In the genomic region with DNA sequence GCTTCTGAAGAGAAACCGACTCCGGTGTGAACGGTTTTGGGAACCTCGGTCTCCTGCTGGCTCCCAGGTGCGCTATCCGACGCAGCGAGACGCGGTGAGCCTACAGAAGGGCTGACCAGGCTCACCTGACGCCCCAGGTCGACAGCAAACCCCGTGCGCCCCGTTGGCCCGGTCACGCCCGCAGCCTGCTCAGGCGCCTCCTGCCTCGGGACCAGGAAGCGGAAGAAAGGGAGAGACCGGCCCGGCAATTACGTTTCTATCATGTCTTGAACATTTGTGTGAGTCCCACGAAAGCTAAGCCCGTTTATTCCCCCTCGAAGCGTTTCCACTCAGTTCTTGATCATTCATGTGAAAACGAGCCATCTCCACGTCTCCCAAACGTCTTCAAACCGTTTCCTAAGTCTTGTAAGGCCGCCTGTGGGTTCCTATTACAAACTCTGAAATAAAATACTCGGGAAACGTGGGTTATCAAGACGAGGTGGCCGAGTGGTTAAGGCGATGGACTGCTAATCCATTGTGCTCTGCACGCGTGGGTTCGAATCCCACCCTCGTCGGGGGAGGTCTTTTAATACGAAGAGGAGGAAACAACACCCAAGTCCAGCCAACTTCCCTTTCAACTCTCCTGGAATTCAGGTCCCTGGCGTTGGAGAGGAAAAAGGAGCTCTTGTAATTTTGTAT, we compare ENCODE assay signal across 8 cellular contexts.
DNase-seq lines count a peak whose midpoint lies in the region; ATAC-seq and TF ChIP-seq lines count a peak whose summit lies in the region.

No MANE protein-coding gene starts in this region.

- no peak overlapping the region for H4K91ac ChIP-seq in H9 (ENCODE audit: insufficient read length, low read depth, low read length)

- no peak overlapping the region for H3K23ac ChIP-seq in H9 (ENCODE audit: insufficient read length, low read depth, low read length)

- H3K4me1 ChIP-seq in H9 (ENCODE audit: insufficient read depth, low read length) (no peaks in the 10 kb centered on the region), parathyroid adenoma (no peaks in the 10 kb centered on the region)

- H3K27ac ChIP-seq in H9 (ENCODE audit: insufficient read length, low read depth, low read length): no peak overlapping the region
- H3K27ac ChIP-seq in parathyroid adenoma: no peak overlapping the region

- no peak overlapping the region for H2BK15ac ChIP-seq in H9 (ENCODE audit: low read depth, low read length)

- no peak overlapping the region for H2BK20ac ChIP-seq in H9 (ENCODE audit: low read depth, low read length, poor library complexity, severe bottlenecking)

- no peaks in the 10 kb centered on the region for H4K20me1 ChIP-seq in H9 (ENCODE audit: control insufficient read depth, insufficient read depth, insufficient read length)

- H4K5ac ChIP-seq in H9 (ENCODE audit: insufficient read length, low read depth, low read length): no peak overlapping the region

- ATAC-seq in GM18505 (IDR thresholded peaks at IDR 0.05; ENCODE audit: unreplicated experiment): no peak
- no peak for ATAC-seq in HG03108 (IDR thresholded peaks at IDR 0.05; ENCODE audit: unreplicated experiment)

- H4K8ac ChIP-seq in H9 (replicated peaks; ENCODE audit: insufficient read length, low read depth, low read length): no peak overlapping the region

- H3K27me3 ChIP-seq in H9 (ENCODE audit: insufficient read depth, low read length): no peaks in the 10 kb centered on the region
- H3K27me3 ChIP-seq in parathyroid adenoma (ENCODE audit: control insufficient read depth, insufficient read depth, low read length): no peaks in the 10 kb centered on the region

- H3T11ph ChIP-seq in H9 (ENCODE audit: low read length): no peak overlapping the region

- no peaks in the 10 kb centered on the region for H3K36me3 Mint-ChIP-seq in H9 (ENCODE audit: insufficient read depth in 1 of 3, low read depth in 3 of 3)

- H3K9me3 ChIP-seq in H9 (ENCODE audit: control insufficient read depth, low read depth, low read length): no peaks in the 10 kb centered on the region
- H3K9me3 ChIP-seq in parathyroid adenoma (ENCODE audit: control insufficient read depth, low read length): no peaks in the 10 kb centered on the region

- no peaks in the 10 kb centered on the region for H3K36me3 ChIP-seq in parathyroid adenoma (ENCODE audit: control insufficient read depth, insufficient read depth, low read length)

- H3K14ac ChIP-seq in H9 (ENCODE audit: insufficient read depth, low read length): no peak overlapping the region

- no peaks in the 10 kb centered on the region; a peak in 1 of 5 replicates for H3K9me3 Mint-ChIP-seq in H9

- peak overlapping the region; percentile 15 for H3K9ac ChIP-seq in H9 (ENCODE audit: extremely low read depth, insufficient read length, low read length)
- no peak overlapping the region for H3K9ac ChIP-seq in parathyroid adenoma

- no peak for TF ChIP-seq POLR2A in GM18505 (IDR thresholded peaks at IDR 0.05; ENCODE audit: borderline replicate concordance, extremely low read depth, insufficient read depth, insufficient read length)

- peak overlapping the region in 1 of 3 experiments; percentile 76; a peak in 2 of 7 replicates for H3K27ac Mint-ChIP-seq in H9

- H2AFZ ChIP-seq in H9 (ENCODE audit: low read length) (peak overlapping the region; percentile 89), parathyroid adenoma (peak overlapping the region; percentile 9)

- no peak overlapping the region for H3K18ac ChIP-seq in H9 (ENCODE audit: insufficient read length, low read depth, low read length)

- H3K56ac ChIP-seq in H9 (ENCODE audit: insufficient read length, low read depth, low read length): no peak overlapping the region

- no peaks in the 10 kb centered on the region for H3K79me1 ChIP-seq in H9 (ENCODE audit: insufficient read depth, low read depth, low read length, poor library complexity, severe bottlenecking)

- H2AK5ac ChIP-seq in H9 (ENCODE audit: insufficient read length, low read length): no peak overlapping the region

- H3K79me2 ChIP-seq in H9 (ENCODE audit: insufficient read depth, low read length) (no peaks in the 10 kb centered on the region), parathyroid adenoma (no peaks in the 10 kb centered on the region)

- H3K27me3 Mint-ChIP-seq in H9 (ENCODE audit: low read depth): peaks cover 38% of the 10 kb centered on the region

- WGBS in H9 (ENCODE audit: extremely low coverage, insufficient read length, low lambda C conversion rate): no CpG with 5 or more reads among the region's 45 CpGs

- peak; percentile 56 for DNase-seq in AG08396 (ENCODE audit: low spot score)
- peak; percentile 77 for DNase-seq in H9
- peak; percentile 18 for DNase-seq in activated CD8-positive, alpha-beta memory T cell treated with anti-CD3 and anti-CD28 coated beads, Interleukin-2, amount 50 U/mL, for 4 hours
- DNase-seq in fibroblast of the conjunctiva (ENCODE audit: low read depth): peak; percentile 57
- DNase-seq in NK-92 treated with Interleukin-12 subunit alpha and Interleukin-12 subunit beta, amount 100 ng/mL, for 24 hours (lab: John Stamatoyannopoulos, UW): no peak

- no peak for TF ChIP-seq CTCF in H9 (conservative IDR thresholded peaks at IDR 0.05)
- TF ChIP-seq CTCF in parathyroid adenoma (IDR thresholded peaks at IDR 0.05): no peak

- no peak overlapping the region for H2BK5ac ChIP-seq in H9 (ENCODE audit: insufficient read length, low read length)

- H3K4ac ChIP-seq in H9 (ENCODE audit: low read depth, low read length): no peak overlapping the region

- H2BK120ac ChIP-seq in H9 (ENCODE audit: low read depth, low read length, poor library complexity, severe bottlenecking): no peak overlapping the region

- H3K4me3 Mint-ChIP-seq in H9: peak overlapping the region; percentile 83 to 92

- H3K4me2 ChIP-seq in H9 (ENCODE audit: insufficient read depth, insufficient read length, low read length): peak overlapping the region; percentile 72
- H3K4me2 ChIP-seq in parathyroid adenoma (ENCODE audit: low read length): peak overlapping the region; percentile 72

- H3K4me3 ChIP-seq in parathyroid adenoma (ENCODE audit: low read depth, low read length): peak overlapping the region; percentile 54

- H2BK12ac ChIP-seq in H9 (ENCODE audit: insufficient read length, low read depth, low read length): no peak overlapping the region

- H3K23me2 ChIP-seq in H9 (ENCODE audit: insufficient read length, low read depth, low read length, poor library complexity, severe bottlenecking): peaks cover 8% of the 10 kb centered on the region

- H3K4me1 Mint-ChIP-seq in H9: peaks cover 17 to 22% of the 10 kb centered on the region in 2 experiments
